ENCODE assay signal across 8 cellular contexts in genomic region chr7:26200113-26200443, GRCh38. TPM values are rescaled to one million over a fixed set of nuclear protein-coding genes. Genes with fewer than 3 reads are reported as not detected.
DNase-seq lines count a peak whose midpoint lies in the region; TF ChIP-seq lines count a peak whose summit lies in the region.

No MANE protein-coding gene starts in this region.

- TF ChIP-seq POLR2A in ovary (IDR thresholded peaks at IDR 0.05) (no peak), thyroid gland (IDR thresholded peaks at IDR 0.05) (no peak)

- peak overlapping the region; percentile 89 for H3K4me3 ChIP-seq in GM08714 (ENCODE audit: low read length)
- peak overlapping the region; percentile 77 for H3K4me3 ChIP-seq in HL-60 (replicated peaks; ENCODE audit: insufficient read depth, low read length)
- H3K4me3 ChIP-seq in ovary, result peak overlapping the region; percentile 97
- peak overlapping the region; percentile 61 to 96 (median 86) for H3K4me3 ChIP-seq in thyroid gland (replicated peaks in 1 of 3)

- intact Hi-C loops in ovary (cut with DNase I) (loop anchor here in 2 of 4 donors (5.0 to 10.0 kb wide), 3 partner anchors 248 to 955 kb away; partner anchors contain the start of genes HOXA3 (in 1 of the 2) and HOXA7 (in 1 of the 2)), thyroid gland (cut with DNase I) (no loop called here)

- H3K9me3 ChIP-seq in ovary (no peaks in the 10 kb centered on the region), thyroid gland (no peaks in the 10 kb centered on the region)

- H3K27me3 ChIP-seq in HL-60 (ENCODE audit: insufficient read depth, poor library complexity, severe bottlenecking), result no peaks in the 10 kb centered on the region
- no peaks in the 10 kb centered on the region for H3K27me3 ChIP-seq in ovary
- H3K27me3 ChIP-seq in thyroid gland, result no peaks in the 10 kb centered on the region

- H3K27ac ChIP-seq in HL-60 (replicated peaks) (peak overlapping the region; percentile 100), ovary (peak overlapping the region; percentile 98 to 100), thyroid gland (peak overlapping the region; percentile 99 to 100 (median 99))

- peaks cover 3% of the 10 kb centered on the region for H3K4me1 ChIP-seq in ovary (ENCODE audit: insufficient read depth)
- H3K4me1 ChIP-seq in thyroid gland, result peaks cover 28 to 41% of the 10 kb centered on the region in 2 donors

- DNase-seq in HL-60 (ENCODE audit: low read depth in 1 of 2, low spot score in 1 of 2) (peak in 1 of 2 experiments; percentile 57), SHP77 (lab: John Stamatoyannopoulos, UW) (peak; percentile 34 to 50), globus pallidus (ENCODE audit: low spot score) (peak; percentile 81), ovary (peak; percentile 74 to 84 (median 80)), thyroid gland (peak; percentile 66 to 74), foreskin melanocyte (no peak)
- DNase-seq in activated naive CD4-positive, alpha-beta T cell (lab: John Stamatoyannopoulos, UW), result peak; percentile 59 to 78 (median 74)

- TF ChIP-seq CTCF in HL-60 (IDR thresholded peaks at IDR 0.05; ENCODE audit: insufficient read depth, low read length), result no peak
- TF ChIP-seq CTCF in ovary (IDR thresholded peaks at IDR 0.05), result peak in 1 of 3 donors; percentile 14
- no peak for TF ChIP-seq CTCF in thyroid gland (IDR thresholded peaks at IDR 0.05)

- H3K36me3 ChIP-seq in ovary (no peaks in the 10 kb centered on the region), thyroid gland (peaks cover 22 to 23% of the 10 kb centered on the region in 2 donors)

- TF ChIP-seq EP300 in ovary (IDR thresholded peaks at IDR 0.05), result no peak

- WGBS in ovary, 3 donors, result 0 to 1% (median 1%) methylated on average over 28 of the region's 28 CpGs
- WGBS in thyroid gland, 2 donors, result 0% methylated on average over 23 to 27 of the region's 28 CpGs

RNA-seq across cellular contexts. Expression of gene HNRNPA2B1, which starts 0.5 kb away (rescaled TPM):
- total RNA-seq in ovary, result 100 to 1,000 TPM; 236 to 451 (median 368) TPM
- 100 to 1,000 TPM; 483 to 659 TPM for polyA plus RNA-seq in ovary
- 100 to 1,000 TPM; 192 to 303 (median 239) TPM for total RNA-seq in thyroid gland

RNA-seq across cellular contexts. Expression of gene CBX3, which starts 1.5 kb away (rescaled TPM):
- total RNA-seq in ovary, result 100 to 1,000 TPM in 3 of 7 donors, 10 to 100 TPM in 4; 71.7 to 133 (median 98.8) TPM
- polyA plus RNA-seq in ovary, result 10 to 100 TPM; 73.3 to 90.3 TPM
- total RNA-seq in thyroid gland, result 10 to 100 TPM; 41.6 to 72.3 (median 55.6) TPM

RNA-seq across cellular contexts. Expression of gene NFE2L3, which starts 48.1 kb away (rescaled TPM):
- total RNA-seq in ovary (1 to 10 TPM in 3 of 7 donors, under 1 TPM in 4; 0.45 to 3.1 (median 0.65) TPM), thyroid gland (1 to 10 TPM in 2 of 4 donors, under 1 TPM in 2; 0.33 to 1.4 (median 0.98) TPM)
- 1 to 10 TPM; 1.4 to 6.1 TPM for polyA plus RNA-seq in ovary
